ENCODE assay signal across 33 cellular contexts in the genomic region with DNA sequence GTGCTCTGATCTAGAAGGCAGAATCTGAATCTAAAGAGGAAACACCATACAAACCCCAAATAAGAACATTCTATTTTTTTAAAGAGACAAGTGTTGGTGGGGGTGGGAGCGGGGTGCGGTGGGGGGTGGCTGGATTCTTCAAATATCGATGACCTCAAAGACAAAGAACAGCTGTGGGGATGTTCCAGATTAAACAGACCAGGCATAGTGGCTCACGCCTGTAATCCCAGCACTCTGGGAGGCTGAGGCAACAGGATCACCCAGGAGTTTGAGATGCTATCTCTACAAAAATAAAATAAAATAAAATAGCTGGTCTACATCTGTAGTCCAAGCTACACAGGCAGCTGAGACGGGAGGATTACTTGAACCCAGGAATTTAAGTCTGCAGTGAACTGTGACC. TPM values are rescaled to one million over a fixed set of nuclear protein-coding genes. Genes with fewer than 3 reads are reported as not detected.
"Had no signal": no experiment of that assay in that cellular context is flagged by ENCODE, and none has a peak within 500 bp of the region (broad histone marks: within the 10 kb centered on the region; RNA-seq: fewer than 3 reads in every experiment).

No MANE protein-coding gene starts in this region.

- ATAC-seq: natural killer cell; psoas muscle; right cardiac atrium; right lobe of liver; stimulated activated memory B cell treated with anti-CD40 and anti-IgM and Interleukin-4, amounts not matched to agents 10 μg/mL and 1 μg/mL and 100 μg/mL, for 72 hours; stimulated activated naive CD8-positive, alpha-beta T cell treated with anti-CD3 and anti-CD28 coated beads, Interleukin-15, amount 100 ng/mL, for 72 hours; stimulated activated naive CD8-positive, alpha-beta T cell treated with anti-CD3 and anti-CD28 coated beads, Interleukin-15, Interleukin-2, amounts not matched to agents 100 U/mL and 50 U/mL, for 24 hours; upper lobe of right lung had no signal

- H2AFZ ChIP-seq: neural progenitor cell, parathyroid adenoma had no signal

- H3K4me2 ChIP-seq: neural progenitor cell, smooth muscle cell had no signal

- H3K4me1 ChIP-seq: neural progenitor cell, parathyroid adenoma, psoas muscle, right lobe of liver, spleen, suprapubic skin, transverse colon, upper lobe of right lung, uterus had no signal

- DNase-seq: natural killer cell; occipital lobe; ovary; posterior cingulate gyrus; psoas muscle; right cardiac atrium; right lobe of liver; spleen; stimulated activated CD4-positive, alpha-beta T cell treated with anti-CD3 and anti-CD28 coated beads, Interleukin-12 subunit alpha, Interleukin-12 subunit beta, amount 100 ng/mL, for 4 hours; stimulated activated CD4-positive, alpha-beta T cell treated with anti-CD3 and anti-CD28 coated beads, Interleukin-1b, Interleukin-23, amount 100 ng/mL, for 48 hours; stimulated activated CD4-positive, alpha-beta T cell treated with anti-CD3 and anti-CD28 coated beads, Interleukin-4, amount 100 ng/mL, for 1 hour; stimulated activated CD4-positive, alpha-beta T cell treated with anti-CD3 and anti-CD28 coated beads, Interleukin-4, amount 100 ng/mL, for 4 hours; stimulated activated CD8-positive, alpha-beta memory T cell treated with anti-CD3 and anti-CD28 coated beads, Interleukin-4, amount 100 ng/mL, for 48 hours; stimulated activated naive CD4-positive, alpha-beta T cell; stimulated activated naive CD8-positive, alpha-beta T cell treated with anti-CD3 and anti-CD28 coated beads, Interleukin-15, amount 100 ng/mL, for 72 hours; stimulated activated naive CD8-positive, alpha-beta T cell treated with anti-CD3 and anti-CD28 coated beads, Interleukin-15, Interleukin-2, amounts not matched to agents 100 U/mL and 50 U/mL, for 24 hours; substantia nigra; testis; tibial artery; transverse colon; upper lobe of right lung; uterus had no signal

- H3K79me2 ChIP-seq: parathyroid adenoma had no signal

- H3K27ac ChIP-seq: neural progenitor cell, ovary, parathyroid adenoma, psoas muscle, right lobe of liver, sigmoid colon, skin epidermis, spleen, suprapubic skin, testis, tibial artery, transverse colon, upper lobe of right lung, uterus had no signal

- H3K9me3 ChIP-seq: ovary, psoas muscle, right lobe of liver, sigmoid colon, spleen, suprapubic skin, testis, tibial artery, transverse colon, upper lobe of right lung, uterus had no signal

- H3K9ac ChIP-seq: neural progenitor cell, parathyroid adenoma had no signal

- H3K4me3 ChIP-seq: neural progenitor cell, ovary, psoas muscle, right lobe of liver, sigmoid colon, skin epidermis, smooth muscle cell, spleen, suprapubic skin, testis, tibial artery, transverse colon, upper lobe of right lung, uterus had no signal

- H3K36me3 ChIP-seq: neural progenitor cell, ovary, right lobe of liver, sigmoid colon, spleen, suprapubic skin, tibial artery, transverse colon, upper lobe of right lung, uterus had no signal

- H3K27me3 ChIP-seq: neural progenitor cell, ovary, right lobe of liver, sigmoid colon, spleen, suprapubic skin, testis, tibial artery, transverse colon, upper lobe of right lung, uterus had no signal

RNA-seq across cellular contexts. Expression of gene ATP1A4, which starts 5.0 kb away (rescaled TPM):
- total RNA-seq: natural killer cell, osteoblast, progenitor cell of endocrine pancreas, renal cortical epithelial cell, right lobe of liver, smooth muscle cell, suprapubic skin had no signal
- polyA plus RNA-seq: neural cell, smooth muscle cell had no signal

RNA-seq across cellular contexts. Expression of gene CASQ1, which starts 34.0 kb away (rescaled TPM):
- total RNA-seq: natural killer cell, progenitor cell of endocrine pancreas, renal cortical epithelial cell, suprapubic skin had no signal
- polyA plus RNA-seq: neural cell, smooth muscle cell had no signal

RNA-seq across cellular contexts. Expression of gene ATP1A2, which starts 40.8 kb away (rescaled TPM):
- total RNA-seq: natural killer cell, progenitor cell of endocrine pancreas, smooth muscle cell had no signal
- polyA plus RNA-seq: smooth muscle cell had no signal
